37 cellular contexts compared by ENCODE assay signal in the genomic region with DNA sequence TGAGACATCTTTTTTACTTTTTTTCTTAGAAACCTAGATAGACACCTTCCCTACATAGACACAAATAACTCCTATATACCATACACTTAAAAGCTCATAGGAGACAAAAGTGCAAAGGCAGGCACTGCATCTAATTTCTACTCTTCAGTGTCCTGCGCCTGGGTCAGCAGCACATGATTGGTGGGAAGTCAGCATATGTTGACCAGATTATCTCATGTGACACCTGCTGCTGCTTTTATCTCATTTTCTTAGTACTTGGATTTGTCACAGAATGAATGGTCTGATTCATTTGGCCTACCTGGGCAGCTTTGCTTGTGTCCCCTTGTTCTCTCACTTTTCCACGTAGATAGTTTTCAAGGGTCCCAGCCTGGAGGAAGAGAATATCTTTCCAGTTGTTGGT. TPM values are rescaled to one million over a fixed set of nuclear protein-coding genes. Genes with fewer than 3 reads are reported as not detected.
"Had no signal": no experiment of that assay in that cellular context is flagged by ENCODE, and none has a peak within 500 bp of the region (broad histone marks: within the 10 kb centered on the region; RNA-seq: fewer than 3 reads in every experiment).

No MANE protein-coding gene starts in this region.

- H3K4me3 Mint-ChIP-seq: activated B cell treated with CpG ODN at 0.5 μM for 24 hours; activated CD4-positive, alpha-beta memory T cell treated with anti-CD3 and anti-CD28 coated beads for 36 hours; activated naive CD4-positive, alpha-beta T cell treated with anti-CD3 and anti-CD28 coated beads for 36 hours; activated T-cell treated with anti-CD3 and anti-CD28 coated beads, Interleukin-2, amount 50 U/mL, for 4 hours; activated T-helper 1 cell treated with anti-CD3 and anti-CD28 coated beads, Interleukin-12 subunit alpha, Interleukin-12 subunit beta, Interleukin-2, Interleukin-4 antibody, amounts not matched to agents 30 ng/mL and 10 ng/mL and 1 ng/mL, durations not matched to agents 14 hours and 24 hours and 36 hours; brain; T-helper 1 cell treated with Interleukin-12 subunit alpha and Interleukin-12 subunit beta and Interleukin-4 antibody, amounts not matched to agents 30 μg/mL and 1 μg/mL, for 36 hours; T-helper 2 cell treated with Interferon-gamma antibody and Interleukin-4, amounts not matched to agents 5 μg/mL and 100 μg/mL, for 36 hours had no signal

- H3K9me3 Mint-ChIP-seq: activated naive CD4-positive, alpha-beta T cell treated with anti-CD3 and anti-CD28 coated beads, Interleukin-2, amount 50 U/mL, for 72 hours; T-helper 2 cell treated with Interferon-gamma antibody and Interleukin-4, amounts not matched to agents 5 μg/mL and 100 μg/mL, for 36 hours had no signal

- ATAC-seq: activated naive CD4-positive, alpha-beta T cell treated with anti-CD3 and anti-CD28 coated beads, Interleukin-2, amount 50 U/mL, for 72 hours; activated T-cell treated with anti-CD3 and anti-CD28 coated beads, Interleukin-2, amount 50 U/mL, for 4 hours; PC-3 had no signal

- H3K27ac Mint-ChIP-seq: activated B cell treated with CpG ODN at 0.5 μM for 24 hours; activated CD4-positive, alpha-beta memory T cell treated with anti-CD3 and anti-CD28 coated beads for 36 hours; activated naive CD4-positive, alpha-beta T cell treated with anti-CD3 and anti-CD28 coated beads for 36 hours; activated naive CD4-positive, alpha-beta T cell treated with anti-CD3 and anti-CD28 coated beads, Interleukin-2, amount 50 U/mL, for 72 hours; activated T-helper 1 cell treated with anti-CD3 and anti-CD28 coated beads, Interleukin-12 subunit alpha, Interleukin-12 subunit beta, Interleukin-2, Interleukin-4 antibody, amounts not matched to agents 30 ng/mL and 10 ng/mL and 1 ng/mL, durations not matched to agents 14 hours and 24 hours and 36 hours; brain; T-helper 1 cell treated with Interleukin-12 subunit alpha and Interleukin-12 subunit beta and Interleukin-4 antibody, amounts not matched to agents 30 μg/mL and 1 μg/mL, for 36 hours; T-helper 2 cell treated with Interferon-gamma antibody and Interleukin-4, amounts not matched to agents 5 μg/mL and 100 μg/mL, for 36 hours had no signal

- H3K36me3 ChIP-seq: adrenal gland, Peyer's patch, SJSA1 had no signal

- H3K4me3 ChIP-seq: adrenal gland, Peyer's patch, SJSA1 had no signal

- H3K4me1 Mint-ChIP-seq: activated B cell treated with CpG ODN at 0.5 μM for 24 hours, brain had no signal

- H3K9me3 ChIP-seq: adrenal gland, Peyer's patch, SJSA1, SK-N-SH had no signal

- H3K36me3 Mint-ChIP-seq: activated CD4-positive, alpha-beta memory T cell treated with anti-CD3 and anti-CD28 coated beads for 36 hours; activated naive CD4-positive, alpha-beta T cell treated with anti-CD3 and anti-CD28 coated beads, Interleukin-2, amount 50 U/mL, for 72 hours; brain had no signal

- H3K27ac ChIP-seq: adrenal gland, Peyer's patch, SJSA1 had no signal

- H3K4me1 ChIP-seq: Peyer's patch, SJSA1 had no signal

- DNase-seq: activated B cell treated with CpG ODN at 0.5 μM for 24 hours; activated CD4-positive, alpha-beta memory T cell treated with anti-CD3 and anti-CD28 coated beads for 36 hours; activated CD4-positive, alpha-beta T cell treated with anti-CD3 and anti-CD28 coated beads for 4 hours; activated CD4-positive, alpha-beta T cell treated with anti-CD3 and anti-CD28 coated beads, Interleukin-2, amount 50 U/mL, for 1 hour; activated CD4-positive, CD25-positive, alpha-beta regulatory T cell treated with anti-CD3 and anti-CD28 coated beads, Interleukin-2, amount 50 U/mL, for 72 hours; activated CD8-positive, alpha-beta memory T cell treated with anti-CD3 and anti-CD28 coated beads, Interleukin-2, amount 50 U/mL, for 4 hours; activated gamma-delta T cell treated with Interleukin-2 at 50 U/mL for 16 hours; activated naive CD4-positive, alpha-beta T cell treated with anti-CD3 and anti-CD28 coated beads for 36 hours; activated T-cell treated with anti-CD3 and anti-CD28 coated beads for 4 hours; activated T-cell treated with anti-CD3 and anti-CD28 coated beads, Interleukin-2, amount 50 U/mL, for 4 hours; adrenal gland; caudate nucleus; cerebellar nuclear complex; Karpas-422; KBM-7; NCI-H1105; NCI-H1436; NCI-H187; NCI-H2029 treated with DMSO at 0.1 percent for 48 hours; NCI-H2107; NCI-H2171; NCI-H2227 treated with DMSO at 0.1 percent for 48 hours; NCI-H446; NCI-H526; NK-92 treated with Interleukin-12 subunit alpha and Interleukin-12 subunit beta, amount 100 ng/mL, for 24 hours; PC-3; Peyer's patch; RPMI8226; SHP77 treated with DMSO at 0.1 percent for 48 hours; SK-N-SH had no signal

- H3K27me3 ChIP-seq: adrenal gland, Peyer's patch, SJSA1 had no signal

RNA-seq across cellular contexts. Expression of gene LNX1, which starts 24.9 kb away (rescaled TPM):
- total RNA-seq: activated B cell treated with CpG ODN at 0.5 μM for 24 hours; activated CD4-positive, alpha-beta memory T cell treated with anti-CD3 and anti-CD28 coated beads for 36 hours; activated naive CD4-positive, alpha-beta T cell treated with anti-CD3 and anti-CD28 coated beads, Interleukin-2, amount 50 U/mL, for 72 hours; activated T-helper 1 cell treated with anti-CD3 and anti-CD28 coated beads, Interleukin-12 subunit alpha, Interleukin-12 subunit beta, Interleukin-2, Interleukin-4 antibody, amounts not matched to agents 30 ng/mL and 10 ng/mL and 1 ng/mL, durations not matched to agents 14 hours and 24 hours and 36 hours; MCF 10A; SJSA1 had no signal
